Comparison of ENCODE assay signal across 8 cellular contexts in the genomic region with DNA sequence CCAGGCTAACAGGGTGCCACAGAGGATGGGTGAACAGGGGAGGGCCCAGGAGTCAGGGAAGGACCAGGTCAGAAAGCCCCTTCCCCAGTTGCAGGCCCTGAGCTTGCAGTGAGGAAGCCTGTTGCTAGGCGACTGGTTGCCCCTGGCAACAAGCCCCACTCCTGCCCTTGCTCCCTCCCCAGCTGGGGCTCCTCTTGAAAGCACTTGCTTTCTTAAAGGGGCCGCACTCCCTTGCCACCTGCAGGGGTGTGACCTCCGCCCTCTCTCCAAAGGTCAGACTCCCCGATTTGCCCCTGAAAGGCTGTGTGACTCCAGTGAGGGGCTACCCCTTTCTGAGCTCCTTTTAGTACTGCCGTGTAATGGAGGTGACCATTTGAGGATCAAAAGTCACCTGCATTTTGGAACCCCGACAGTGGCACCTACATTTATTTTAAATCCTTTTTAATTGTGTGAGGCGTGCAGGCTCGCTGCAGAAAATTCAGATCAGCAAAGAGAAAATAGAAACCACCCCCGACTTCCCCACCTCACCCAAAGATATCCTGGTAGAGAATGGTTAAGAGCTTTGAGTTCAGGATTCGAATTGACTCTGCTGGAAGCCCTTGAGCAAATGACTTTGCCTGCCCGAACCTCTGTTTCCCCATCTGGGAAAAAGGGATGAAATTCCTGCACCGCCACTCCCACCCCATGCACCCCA. TPM values are rescaled to one million over a fixed set of nuclear protein-coding genes. Genes with fewer than 3 reads are reported as not detected.
DNase-seq lines count a peak whose midpoint lies in the region; ATAC-seq and TF ChIP-seq lines count a peak whose summit lies in the region.

No MANE protein-coding gene starts in this region.

- intact Hi-C loops in IMR-90 (cut with micrococcal nuclease): no loop called here

- CTCF ChIA-PET in IMR-90 (lab: Yijun Ruan, JAX): interaction anchor here (0.8 kb wide), 1 partner anchor 10 kb away, joined by 3 read pairs; no protein-coding TSS in a partner anchor

- no peak overlapping the region for H2BK120ac ChIP-seq in IMR-90 (ENCODE audit: low read depth, low read length)

- H3K9ac ChIP-seq in IMR-90 (ENCODE audit: low read depth, low read length): no peak overlapping the region

- no peak overlapping the region for H4K91ac ChIP-seq in IMR-90 (ENCODE audit: insufficient read depth, low read depth, low read length)

- POLR2A ChIA-PET in IMR-90 (lab: Charles Lee; ENCODE audit: unreplicated experiment): no interaction called here

- no peak overlapping the region; the same call in 1 of the 2 replicates for H3K56ac ChIP-seq in IMR-90 (ENCODE audit: extremely low read depth, insufficient read depth, low read length)

- no peak overlapping the region for H2BK15ac ChIP-seq in IMR-90 (ENCODE audit: low read depth, low read length)

- H4K20me1 ChIP-seq in IMR-90 (ENCODE audit: insufficient read depth, low read length): no peaks in the 10 kb centered on the region

- H3K18ac ChIP-seq in IMR-90 (ENCODE audit: low read depth, low read length): no peak overlapping the region

- H3K14ac ChIP-seq in IMR-90 (replicated peaks; ENCODE audit: low read depth, low read length): no peak overlapping the region

- no peaks in the 10 kb centered on the region for H3K4me1 ChIP-seq in IMR-90 (ENCODE audit: control insufficient read depth, insufficient read depth, low read length)

- no peak overlapping the region for H3K4me3 ChIP-seq in IMR-90 (ENCODE audit: insufficient read depth, low read depth, low read length)

- no peak overlapping the region for H4K8ac ChIP-seq in IMR-90 (ENCODE audit: low read depth in 2 of 2, low read length in 2 of 2)

- DNase-seq in EH (ENCODE audit: low read depth) (peak; percentile 40), IMR-90 (peak; percentile 50), T-helper 22 cell (ENCODE audit: low read depth) (peak; percentile 18), globus pallidus (ENCODE audit: low spot score) (peak; percentile 96), AG08396 (ENCODE audit: low spot score) (no peak)

- WGBS in IMR-90 (ENCODE audit: extremely low coverage in 2 of 2, insufficient read length in 1 of 2), 2 experiments: no CpG with 5 or more reads among the region's 12 CpGs

- no peak for TF ChIP-seq RAD21 in IMR-90 (IDR thresholded peaks at IDR 0.05; ENCODE audit: low read length)

- H2AFZ ChIP-seq in IMR-90 (replicated peaks; ENCODE audit: low read length, poor library complexity): no peak overlapping the region

- no peak overlapping the region for H2BK20ac ChIP-seq in IMR-90 (ENCODE audit: low read depth, low read length)

- no peak overlapping the region for H3K23ac ChIP-seq in IMR-90 (ENCODE audit: low read depth, low read length)

- H3K27me3 ChIP-seq in IMR-90 (ENCODE audit: control insufficient read depth, insufficient read depth, low read length): peaks cover 10% of the 10 kb centered on the region; the same call in 1 of the 2 replicates

- no peaks in the 10 kb centered on the region for H3K79me1 ChIP-seq in IMR-90 (ENCODE audit: low read depth in 1 of 2, low read length in 2 of 2)

- no peak overlapping the region for H3K4me2 ChIP-seq in IMR-90 (ENCODE audit: low read depth, low read length)

- no peak overlapping the region for H2AK5ac ChIP-seq in IMR-90 (ENCODE audit: low read depth, low read length)

- no peak overlapping the region for H4K5ac ChIP-seq in IMR-90 (ENCODE audit: low read depth, low read length)

- H3K27ac ChIP-seq in IMR-90 (ENCODE audit: insufficient read depth, low read length): no peak overlapping the region
- H3K27ac ChIP-seq in temporal lobe (ENCODE audit: low read depth, low read length): peak overlapping the region; percentile 100

- H3K9me3 ChIP-seq in IMR-90 (ENCODE audit: control insufficient read depth, insufficient read depth, low read length): no peaks in the 10 kb centered on the region

- no peak for TF ChIP-seq POLR2A in IMR-90 (IDR thresholded peaks at IDR 0.05; ENCODE audit: low read depth, low read length)

- H2BK5ac ChIP-seq in IMR-90 (ENCODE audit: low read depth, low read length, poor library complexity, severe bottlenecking): no peak overlapping the region

- BruUV-seq in IMR-90 (replicated peaks; lab: Mats Ljungman, UMichigan): no TSS peak

- dilution Hi-C loops in IMR-90 (cut with HindIII; ENCODE audit: low sequenced_read_pairs, unreplicated experiment): no loop called here

- no peaks in the 10 kb centered on the region for H3K36me3 ChIP-seq in IMR-90 (ENCODE audit: control insufficient read depth, insufficient read depth, low read length)

- in situ Hi-C loops in IMR-90 (cut with MboI; ENCODE audit: low sequenced_read_pairs): no loop called here

- no peak overlapping the region for H3K4ac ChIP-seq in IMR-90 (ENCODE audit: low read depth, low read length)

- no peak for TF ChIP-seq CTCF in IMR-90 (conservative IDR thresholded peaks at IDR 0.05; ENCODE audit: low read depth, low read length)

- ATAC-seq in IMR-90 (ENCODE audit: low read depth): 0 out of 2 replicates have a peak, but pooled peaks have one; percentile 42
- ATAC-seq in HG03108 (IDR thresholded peaks at IDR 0.05; ENCODE audit: unreplicated experiment): no peak
- ATAC-seq in HG03159 (IDR thresholded peaks at IDR 0.05; ENCODE audit: unreplicated experiment): no peak

- H2AK9ac ChIP-seq in IMR-90 (replicated peaks; ENCODE audit: low read depth, low read length, poor library complexity): no peak overlapping the region

- no peaks in the 10 kb centered on the region for H3K9me1 ChIP-seq in IMR-90 (ENCODE audit: insufficient read depth, low read length)

TF ChIP-seq in IMR-90, 13 proteins besides CTCF, POLR2A, EP300 and RAD21:
- TF ChIP-seq MAZ (IDR thresholded peaks at IDR 0.05; ENCODE audit: borderline replicate concordance, low read depth, low read length) (peak; percentile 21; the same call in 1 of the 2 replicates), RFX5 (IDR thresholded peaks at IDR 0.05; ENCODE audit: low read depth, low read length) (peak; percentile 79), CEBPB (IDR thresholded peaks at IDR 0.05; ENCODE audit: low read depth, low read length) (no peak), RCOR1 (IDR thresholded peaks at IDR 0.05; ENCODE audit: insufficient replicate concordance, low read length) (no peak)

RNA-seq across cellular contexts. Expression of a gene that starts 4.8 kb away (rescaled TPM):
- total RNA-seq in IMR-90 (2012; rRNA removed): 0.18 and 0.28 TPM in 2 replicates
- polyA plus RNA-seq in IMR-90 (2012; rRNA removed): 1.0 and 1.7 TPM in 2 replicates
- polyA plus RNA-seq in IMR-90 (2012; cell fraction: cytosol; rRNA removed): 0.63 and 0.81 TPM in 2 replicates
- polyA plus RNA-seq in IMR-90 (2012; cell fraction: nucleus; rRNA removed; ENCODE audit: low replicate concordance): 0.48 and 1.2 TPM in 2 replicates
- total RNA-seq in temporal lobe: 20.7 TPM

RNA-seq across cellular contexts. Expression of a gene that starts 36.8 kb away (rescaled TPM):
- total RNA-seq in IMR-90 (2012; rRNA removed) (6.1 and 10.6 TPM in 2 replicates), temporal lobe (62.2 TPM)
- polyA plus RNA-seq in IMR-90 (2012; rRNA removed): 48.6 and 50.1 TPM in 2 replicates
- polyA plus RNA-seq in IMR-90 (2012; cell fraction: cytosol; rRNA removed): 20.3 and 29.5 TPM in 2 replicates
- 20.9 and 48.9 TPM in 2 replicates for polyA plus RNA-seq in IMR-90 (2012; cell fraction: nucleus; rRNA removed; ENCODE audit: low replicate concordance)

RNA-seq across cellular contexts. Expression of a gene that starts 38.8 kb away (rescaled TPM):
- total RNA-seq in IMR-90 (2012; rRNA removed) (not detected in 2 replicates), temporal lobe (not detected)
- not detected in 2 replicates for polyA plus RNA-seq in IMR-90 (2012; rRNA removed)
- polyA plus RNA-seq in IMR-90 (2012; cell fraction: cytosol; rRNA removed): not detected in 2 replicates
- polyA plus RNA-seq in IMR-90 (2012; cell fraction: nucleus; rRNA removed; ENCODE audit: low replicate concordance): not detected in 2 replicates

Comparison
In these comparisons a context has a peak if more than half of its experiments do, and no peak if none do; other contexts are left out.
1. RNA of a gene that starts 4.8 kb away (total RNA-seq): 20.7 TPM in temporal lobe (single experiment); 0.18 to 0.28 TPM in IMR-90; every median in the first group is over 10 times any median in the second.